Comparison of ENCODE assay signal across 24 cellular contexts in the genomic region with DNA sequence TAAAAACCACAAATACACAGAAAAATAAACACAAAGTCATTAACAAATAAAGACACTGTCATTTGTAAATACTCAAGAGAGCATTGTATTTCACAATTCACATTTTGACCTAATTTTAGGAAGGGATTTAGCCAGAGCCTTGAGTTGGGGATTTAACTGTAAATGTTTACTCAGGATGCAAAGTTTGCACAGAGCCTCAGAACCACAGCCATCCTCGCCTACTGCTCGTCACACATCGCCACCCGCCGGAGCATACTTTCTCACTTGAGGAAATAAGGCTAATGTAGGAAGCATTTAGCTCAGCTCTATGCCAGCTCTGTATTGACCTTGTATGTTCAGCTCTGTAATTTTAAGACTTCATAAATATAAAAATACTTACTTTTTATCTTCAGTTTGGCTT.
DNase-seq lines count a peak whose midpoint lies in the region; FAIRE-seq and TF ChIP-seq lines count a peak whose summit lies in the region.
"Had no signal": no experiment of that assay in that cellular context is flagged by ENCODE, and none has a peak within 500 bp of the region (broad histone marks: within the 10 kb centered on the region; RNA-seq: fewer than 3 reads in every experiment).

No MANE protein-coding gene starts in this region.

- TF ChIP-seq CTCF in HEK293 (tag by site-specific recombination; IDR thresholded peaks at IDR 0.05) (no peak), GM13976 (IDR thresholded peaks at IDR 0.05; ENCODE audit: borderline replicate concordance, control extremely low read depth, extremely low read depth, insufficient read depth, missing control alignments) (no peak)

- no peak overlapping the region for H3K27ac ChIP-seq in HEK293 (ENCODE audit: extremely low read depth, low read depth, low read length)
- H3K27ac ChIP-seq: BLaER1 treated with 17β-estradiol and CSF1 and Interleukin-3, amounts not matched to agents 10 nM and 100 nM; dorsolateral prefrontal cortex; foreskin keratinocyte; GM23248; right atrium auricular region; SK-N-MC; vagina had no signal

- H3K4me3 ChIP-seq in HEK293 (ENCODE audit: low read depth, low read length): no peak overlapping the region
- H3K4me3 ChIP-seq: BLaER1 treated with 17β-estradiol and CSF1 and Interleukin-3, amounts not matched to agents 10 nM and 100 nM; dorsolateral prefrontal cortex; GM23248; right atrium auricular region; SK-N-MC; vagina had no signal

- POLR2A ChIA-PET in HEK293 (lab: Yijun Ruan, JAX): interaction anchor here (0.6 kb wide), 1 partner anchor 11 kb away, joined by 4 read pairs; no protein-coding TSS in a partner anchor

- no peaks in the 10 kb centered on the region for H3K9me3 ChIP-seq in HEK293 (ENCODE audit: control insufficient read depth, insufficient read depth, low read depth, low read length)
- H3K9me3 ChIP-seq: BLaER1 treated with 17β-estradiol and CSF1 and Interleukin-3, amounts not matched to agents 10 nM and 100 nM; right atrium auricular region; vagina had no signal

- no peaks in the 10 kb centered on the region for H3K36me3 ChIP-seq in HEK293 (ENCODE audit: control insufficient read depth in 2 of 2, insufficient read depth in 1 of 2, low read length in 2 of 2)
- H3K36me3 ChIP-seq: BLaER1 treated with 17β-estradiol and CSF1 and Interleukin-3, amounts not matched to agents 10 nM and 100 nM; right atrium auricular region; vagina had no signal

- in situ Hi-C loops in GM13976 (cut with MboI; ENCODE audit: low sequenced_read_pairs, unreplicated experiment): no loop called here
- in situ Hi-C loops in ACHN (cut with HindIII; ENCODE audit: low pct_ligation_motif_present, low pct_unique_long_range_greater_than_20kb, low sequenced_read_pairs): no loop called here

- FAIRE-seq in GM19239 (lab: Jason Lieb, UNC): no peak

- CTCF ChIA-PET in HEK293 (lab: Yijun Ruan, JAX): interaction anchor here (0.6 to 0.8 kb wide), 2 partner anchors 13 to 54 kb away, joined by 3 read pairs; no protein-coding TSS in a partner anchor

- peak; percentile 83 for DNase-seq in COLO668 (lab: John Stamatoyannopoulos, UW; ENCODE audit: unreplicated experiment)
- peak; percentile 83 for DNase-seq in NCI-H526 treated with DMSO at 0.1 percent for 48 hours (lab: John Stamatoyannopoulos, UW)
- DNase-seq in kidney tubule cell (ENCODE audit: low spot score): peak; percentile 17
- DNase-seq in stimulated activated CD4-positive, alpha-beta T cell treated with anti-CD3 and anti-CD28 coated beads, Interleukin-2, amount 100 ng/mL, for 48 hours: no peak
- no peak for DNase-seq in GM19239 (ENCODE audit: insufficient read length, low spot score)
- no peak for DNase-seq in GM13976 (ENCODE audit: low spot score)
- DNase-seq in ACHN: no peak
- DNase-seq: activated CD8-positive, alpha-beta T cell treated with anti-CD3 and anti-CD28 coated beads for 36 hours; activated naive CD4-positive, alpha-beta T cell treated with Interleukin-2 at 50 U/mL for 16 hours; activated T-cell treated with anti-CD3 and anti-CD28 coated beads, Interleukin-2, amount 50 U/mL, for 1 hour; aorta; foreskin keratinocyte; GDM1; GM23248; hippocampal formation; islet precursor cell; NCI-H2107; substantia nigra had no signal

- 0 out of 2 replicates have a peak, but pooled peaks cover 5% of the 10 kb centered on the region for H3K4me1 ChIP-seq in HEK293 (ENCODE audit: control insufficient read depth, insufficient read depth, low read length)
- H3K4me1 ChIP-seq: foreskin keratinocyte, right atrium auricular region, vagina had no signal

TF ChIP-seq in HEK293, 187 proteins besides CTCF, POLR2A, EP300 and RAD21:
- TF ChIP-seq SP3 (tag by site-specific recombination; IDR thresholded peaks at IDR 0.05): no peak
- TF ChIP-seq GLI4 (tag by site-specific recombination; IDR thresholded peaks at IDR 0.05): no peak
- TF ChIP-seq ZNF24 (tag by site-specific recombination; IDR thresholded peaks at IDR 0.05): no peak
- TF ChIP-seq ZIC2 (tag by site-specific recombination; IDR thresholded peaks at IDR 0.05): peak; percentile 34; the same call in 1 of the 2 replicates
- no peak for TF ChIP-seq ZNF266 (tag by site-specific recombination; IDR thresholded peaks at IDR 0.05; ENCODE audit: low read depth)
- TF ChIP-seq ZNF626 (tag by site-specific recombination; IDR thresholded peaks at IDR 0.05): no peak
TF ChIP-seq in HEK293: peak in this region for 1.

Comparison
In these comparisons a context has a peak if more than half of its experiments do, and no peak if none do; other contexts are left out.
1. DNase-seq: peak in COLO668 (single experiment), NCI-H526 treated with DMSO at 0.1 percent for 48 hours (single experiment) and kidney tubule cell (single experiment); none in stimulated activated CD4-positive, alpha-beta T cell treated with anti-CD3 and anti-CD28 coated beads, Interleukin-2, amount 100 ng/mL, for 48 hours (0 of 2), GM19239 (single experiment), GM13976 (single experiment) and ACHN (single experiment).